ENCODE assay signal across 14 cellular contexts in genomic region chr2:30798536-30798991, GRCh38. TPM values are rescaled to one million over a fixed set of nuclear protein-coding genes. Genes with fewer than 3 reads are reported as not detected.
A peak's percentile ranks its signal among the peaks of the same experiment; 100 is the strongest.
DNase-seq lines count a peak whose midpoint lies in the region; TF ChIP-seq lines count a peak whose summit lies in the region.
"Had no signal": no experiment of that assay in that cellular context is flagged by ENCODE, and none has a peak within 500 bp of the region (broad histone marks: within the 10 kb centered on the region; RNA-seq: fewer than 3 reads in every experiment).

No MANE protein-coding gene starts in this region.

- H3F3A ChIP-seq in SK-N-SH (replicated peaks; ENCODE audit: insufficient read depth) = no peaks in the 10 kb centered on the region

- WGBS in hepatocyte (ENCODE audit: low lambda C conversion rate, missing lambda C conversion rate) = 55% methylated on average over 6 of the region's 6 CpGs
- WGBS in SK-N-SH (ENCODE audit: low lambda C conversion rate) = 14% methylated on average over 6 of the region's 6 CpGs

- peaks cover 8% of the 10 kb centered on the region for H3K4me1 Mint-ChIP-seq in activated naive CD8-positive, alpha-beta T cell treated with anti-CD3 and anti-CD28 coated beads for 36 hours
- peaks cover 15% of the 10 kb centered on the region for H3K4me1 Mint-ChIP-seq in mesothelial cell of epicardium

- H4K20me1 ChIP-seq in hepatocyte (ENCODE audit: insufficient read depth, poor library complexity, severe bottlenecking) (no peaks in the 10 kb centered on the region), SK-N-SH (ENCODE audit: insufficient read depth) (no peaks in the 10 kb centered on the region)

- no peak overlapping the region for H3K4me3 Mint-ChIP-seq in activated naive CD8-positive, alpha-beta T cell treated with anti-CD3 and anti-CD28 coated beads for 36 hours
- H3K4me3 Mint-ChIP-seq in mesothelial cell of epicardium = no peak overlapping the region
- H3K4me3 Mint-ChIP-seq: activated naive CD8-positive, alpha-beta T cell had no signal

- TF ChIP-seq EP300 in SK-N-SH (IDR thresholded peaks at IDR 0.05; ENCODE audit: borderline replicate concordance in 1 of 2, low read depth in 1 of 2, low read length in 1 of 2) = no peak

- H3K9me3 Mint-ChIP-seq in activated naive CD8-positive, alpha-beta T cell treated with anti-CD3 and anti-CD28 coated beads for 36 hours = no peaks in the 10 kb centered on the region
- peaks cover 7% of the 10 kb centered on the region for H3K9me3 Mint-ChIP-seq in mesothelial cell of epicardium

- H3K79me2 ChIP-seq in hepatocyte (no peaks in the 10 kb centered on the region), SK-N-SH (ENCODE audit: insufficient read depth) (no peaks in the 10 kb centered on the region)

- TF ChIP-seq RAD21 in SK-N-SH (IDR thresholded peaks at IDR 0.05; ENCODE audit: low read length) = no peak

- H2AFZ ChIP-seq in hepatocyte (no peak overlapping the region), SK-N-SH (ENCODE audit: low read depth) (no peak overlapping the region)

- DNase-seq in DMS79 treated with DMSO at 0.1 percent for 48 hours (lab: John Stamatoyannopoulos, UW) (peak; percentile 26), DMS79 (lab: John Stamatoyannopoulos, UW) (no peak), H7 (peak; percentile 45), mesothelial cell of epicardium (ENCODE audit: low spot score in 2 of 2, unreplicated experiment in 2 of 2) (no peak), hepatocyte (ENCODE audit: low spot score) (no peak), occipital lobe (lab: John Stamatoyannopoulos, UW) (no peak), SK-N-SH (no peak)
- no peak for DNase-seq in activated naive CD8-positive, alpha-beta T cell treated with anti-CD3 and anti-CD28 coated beads for 36 hours
- DNase-seq: cortex of kidney, foreskin keratinocyte, left lung had no signal

- H3K36me3 ChIP-seq in H7 (replicated peaks; ENCODE audit: control insufficient read depth, insufficient read depth, low read length) (no peaks in the 10 kb centered on the region), hepatocyte (replicated peaks; ENCODE audit: insufficient read depth, low read depth) (no peaks in the 10 kb centered on the region), SK-N-SH (replicated peaks in 1 of 2; ENCODE audit: control insufficient read depth in 1 of 2, insufficient read depth in 2 of 2, low read length in 1 of 2) (no peaks in the 10 kb centered on the region)
- H3K36me3 ChIP-seq: left lung, thoracic aorta had no signal

- peak overlapping the region; percentile 14 for H3K27ac Mint-ChIP-seq in activated naive CD8-positive, alpha-beta T cell treated with anti-CD3 and anti-CD28 coated beads for 36 hours
- peak overlapping the region; percentile 4 for H3K27ac Mint-ChIP-seq in mesothelial cell of epicardium
- H3K27ac Mint-ChIP-seq: activated naive CD8-positive, alpha-beta T cell had no signal

- no peak overlapping the region for H3K9ac ChIP-seq in SK-N-SH

- H3K9me3 ChIP-seq in hepatocyte (ENCODE audit: low read depth) = no peaks in the 10 kb centered on the region
- H3K9me3 ChIP-seq in SK-N-SH = no peaks in the 10 kb centered on the region
- H3K9me3 ChIP-seq: left lung, thoracic aorta had no signal

- H3K27me3 ChIP-seq in H7 (ENCODE audit: control insufficient read depth, insufficient read depth, low read length) (no peaks in the 10 kb centered on the region), hepatocyte (no peaks in the 10 kb centered on the region), SK-N-SH (ENCODE audit: insufficient read depth) (no peaks in the 10 kb centered on the region)
- H3K27me3 ChIP-seq: left lung had no signal

- H3K4me1 ChIP-seq in hepatocyte (ENCODE audit: insufficient read depth) (no peaks in the 10 kb centered on the region), SK-N-SH (ENCODE audit: control insufficient read depth in 1 of 2, insufficient read depth in 2 of 2, low read depth in 1 of 2, low read length in 1 of 2) (peaks cover 0 to 13% of the 10 kb centered on the region in 2 experiments; a peak in 1 of 4 replicates)
- H3K4me1 ChIP-seq: foreskin keratinocyte had no signal

- H3K36me3 Mint-ChIP-seq in activated naive CD8-positive, alpha-beta T cell treated with anti-CD3 and anti-CD28 coated beads for 36 hours = no peaks in the 10 kb centered on the region
- H3K36me3 Mint-ChIP-seq in mesothelial cell of epicardium = no peaks in the 10 kb centered on the region
- H3K36me3 Mint-ChIP-seq: activated naive CD8-positive, alpha-beta T cell had no signal

- TF ChIP-seq CTCF in mesothelial cell of epicardium (IDR thresholded peaks at IDR 0.05; ENCODE audit: unreplicated experiment) (no peak), hepatocyte (IDR thresholded peaks at IDR 0.05; ENCODE audit: poor library complexity) (no peak), SK-N-SH (IDR thresholded peaks at IDR 0.05) (no peak)

- CTCF ChIA-PET in SK-N-SH (lab: Yijun Ruan, JAX) = interaction anchor here (1.0 to 4.9 kb wide), 9 partner anchors 9 to 535 kb away, joined by 3 to 21 read pairs (median 4); partner anchors contain the start of genes CAPN13 and GALNT14

- POLR2A ChIA-PET in SK-N-SH (lab: Yijun Ruan, JAX) = no interaction called here

- H3K27me3 Mint-ChIP-seq in activated naive CD8-positive, alpha-beta T cell treated with anti-CD3 and anti-CD28 coated beads for 36 hours = no peaks in the 10 kb centered on the region
- peaks cover 3% of the 10 kb centered on the region for H3K27me3 Mint-ChIP-seq in mesothelial cell of epicardium (ENCODE audit: low read depth)
- H3K27me3 Mint-ChIP-seq: activated naive CD8-positive, alpha-beta T cell had no signal

- H3K27ac ChIP-seq in hepatocyte = no peak overlapping the region
- H3K27ac ChIP-seq in SK-N-SH (ENCODE audit: low read depth in 2 of 2, low read length in 1 of 2) = peak overlapping the region in 1 of 2 experiments; percentile 26; a peak in 1 of 4 replicates
- H3K27ac ChIP-seq: 22Rv1, foreskin keratinocyte, left lung, thoracic aorta had no signal

- H3K9me2 ChIP-seq in hepatocyte (replicated peaks; ENCODE audit: insufficient read depth) = no peaks in the 10 kb centered on the region
- H3K9me2 ChIP-seq in SK-N-SH = no peaks in the 10 kb centered on the region

- H3K4me3 ChIP-seq in H7 (ENCODE audit: insufficient read depth, low read depth, low read length) (no peak overlapping the region), hepatocyte (no peak overlapping the region), SK-N-SH (ENCODE audit: low read depth in 2 of 2, low read length in 1 of 2) (no peak overlapping the region)
- H3K4me3 ChIP-seq: left lung, thoracic aorta had no signal

- H3K4me2 ChIP-seq in hepatocyte = no peak overlapping the region
- no peak overlapping the region for H3K4me2 ChIP-seq in SK-N-SH

TF ChIP-seq in SK-N-SH, 30 proteins besides CTCF, POLR2A, EP300 and RAD21:
- TF ChIP-seq EZH2phosphoT487 (IDR thresholded peaks at IDR 0.05; ENCODE audit: borderline replicate concordance, low read depth) (no peak), REST (IDR thresholded peaks at IDR 0.05; ENCODE audit: low read depth, low read length) (no peak), MEF2A (IDR thresholded peaks at IDR 0.05; ENCODE audit: borderline replicate concordance, low read depth) (no peak), MXI1 (IDR thresholded peaks at IDR 0.05; ENCODE audit: low read depth, low read length) (no peak)
TF ChIP-seq in SK-N-SH: peak in this region for 0.

RNA-seq across cellular contexts. Expression of gene CAPN13, which starts 8.7 kb away (rescaled TPM):
- total RNA-seq in H7 (2014; rRNA removed; shearing (Covaris generic)) = 0.55 and 2.3 TPM in 2 replicates
- total RNA-seq in activated naive CD8-positive, alpha-beta T cell treated with anti-CD3 and anti-CD28 coated beads for 36 hours = not detected
- total RNA-seq in mesothelial cell of epicardium = 0.14 to 0.24 TPM in 2 of 3 replicates, not detected in the other
- 5.8 and 6.0 TPM in 2 replicates for total RNA-seq in hepatocyte
- polyA plus RNA-seq in hepatocyte = 5.9 and 7.3 TPM in 2 replicates
- total RNA-seq in occipital lobe = 0.16 TPM
- polyA plus RNA-seq in SK-N-SH (2012; rRNA removed) = not detected in 2 replicates
- polyA plus RNA-seq in SK-N-SH (2012; cell fraction: cytosol; rRNA removed) = 0.12 TPM in 1 of 2 replicates, not detected in the other
- polyA plus RNA-seq in SK-N-SH (2012; cell fraction: nucleus; rRNA removed) = 0.11 and 0.15 TPM in 2 replicates
- total RNA-seq: foreskin keratinocyte had no signal
- polyA plus RNA-seq: foreskin keratinocyte had no signal

Comparison
In these comparisons a context has a peak if more than half of its experiments do, and no peak if none do; other contexts are left out.
1. DNase-seq: peak in DMS79 treated with DMSO at 0.1 percent for 48 hours (single experiment) and H7 (single experiment); none in DMS79 (single experiment), activated naive CD8-positive, alpha-beta T cell treated with anti-CD3 and anti-CD28 coated beads for 36 hours (single experiment), mesothelial cell of epicardium (0 of 2), hepatocyte (single experiment), occipital lobe (single experiment) and SK-N-SH (single experiment).